ENCODE assay signal across 8 cellular contexts in genomic region chr3:51384730-51385473, GRCh38. TPM values are rescaled to one million over a fixed set of nuclear protein-coding genes. Genes with fewer than 3 reads are reported as not detected.
DNase-seq lines count a peak whose midpoint lies in the region; ATAC-seq, FAIRE-seq and TF ChIP-seq lines count a peak whose summit lies in the region.

MANF (plus strand) TSS chr3:51385291; CDS start chr3:51385343, 52 bp downstream.

- peaks cover 13% of the 10 kb centered on the region for H4K20me1 ChIP-seq in keratinocyte (ENCODE audit: control insufficient read depth, extremely low read depth, insufficient read depth, low read length)

- no peaks in the 10 kb centered on the region for H3K9me3 ChIP-seq in keratinocyte (ENCODE audit: control insufficient read depth, low read depth, low read length)

- peak; percentile 98 to 99 for DNase-seq in AML-193 (lab: John Stamatoyannopoulos, UW)
- peak; percentile 87 for DNase-seq in NCI-H510A (lab: John Stamatoyannopoulos, UW)
- peak; percentile 96 for DNase-seq in activated CD4-positive, alpha-beta T cell treated with anti-CD3 and anti-CD28 coated beads for 1 hour
- peak; percentile 100 for DNase-seq in cerebellum (ENCODE audit: low spot score)
- DNase-seq in keratinocyte (ENCODE audit: low read depth, low spot score), result peak; percentile 85
- DNase-seq in stimulated activated CD4-positive, alpha-beta T cell treated with anti-CD3 and anti-CD28 coated beads, Interleukin-15, amount 100 ng/mL, for 1 hour (ENCODE audit: low read depth in 1 of 2, low spot score in 1 of 2), result peak; percentile 93 to 96

- peak; percentile 70 for FAIRE-seq in keratinocyte (lab: Jason Lieb, UNC)

- H3K36me3 ChIP-seq in keratinocyte (ENCODE audit: control insufficient read depth in 2 of 2, extremely low read depth in 1 of 2, insufficient read depth in 2 of 2, low read length in 2 of 2), result peaks cover 12 to 31% of the 10 kb centered on the region in 2 experiments

- TF ChIP-seq POLR2A in GM19099 (IDR thresholded peaks at IDR 0.05; ENCODE audit: extremely low read depth, insufficient read length, low read depth), result peak; percentile 97

- dilution Hi-C loops in keratinocyte (cut with MboI; ENCODE audit: extremely low pct_ligation_motif_present, low sequenced_read_pairs), result loop anchor here (25.0 kb wide), 1 partner anchor 773 kb away; the partner anchor contains the start of genes CISH and MAPKAPK3

- H3K9ac ChIP-seq in keratinocyte (ENCODE audit: control insufficient read depth, extremely low read depth, insufficient read depth, low read length), result peak within 1 kb of the TSS; percentile 97

- H3K9me1 ChIP-seq in keratinocyte (ENCODE audit: control insufficient read depth, extremely low read depth, insufficient read depth, low read length), result no peaks in the 10 kb centered on the region

- peak within 1 kb of the TSS; percentile 94 for H3K27ac ChIP-seq in keratinocyte (ENCODE audit: control insufficient read depth, insufficient read depth, low read length)

- peak within 1 kb of the TSS; percentile 88 for H3K4me2 ChIP-seq in keratinocyte (ENCODE audit: control insufficient read depth, extremely low read depth, insufficient read depth, low read depth, low read length)

- peaks cover 38% of the 10 kb centered on the region for H3K4me1 ChIP-seq in keratinocyte (ENCODE audit: control insufficient read depth, extremely low read depth, insufficient read depth, low read length)

- ATAC-seq in HG03432 (IDR thresholded peaks at IDR 0.05; ENCODE audit: unreplicated experiment), result peak; percentile 96

- peaks cover 41% of the 10 kb centered on the region for H3K79me2 ChIP-seq in keratinocyte (ENCODE audit: control insufficient read depth, insufficient read depth, low read length)

- TF ChIP-seq CTCF in keratinocyte (optimal IDR thresholded peaks at IDR 0.05 in 1 of 3, IDR thresholded peaks at IDR 0.05 in 1 of 3, conservative IDR thresholded peaks at IDR 0.05 in 1 of 3; ENCODE audit: extremely low read depth in 1 of 3, insufficient read depth in 2 of 3, low read length in 3 of 3), result no peak

- H3K4me3 ChIP-seq in keratinocyte (ENCODE audit: control insufficient read depth in 2 of 3, extremely low read depth in 1 of 3, insufficient read depth in 2 of 3, low read depth in 1 of 3, low read length in 3 of 3), result peak within 1 kb of the TSS; percentile 72 to 92 (median 92)

- H3K27me3 ChIP-seq in keratinocyte (ENCODE audit: control insufficient read depth, extremely low read depth, insufficient read depth, low read length), result no peaks in the 10 kb centered on the region

- H2AFZ ChIP-seq in keratinocyte (ENCODE audit: control insufficient read depth, low read length), result peak within 1 kb of the TSS; percentile 92

RNA-seq across cellular contexts. Expression of gene MANF, which starts in this region (rescaled TPM):
- 19.3 TPM for total RNA-seq in cerebellum
- 71.1 to 156 TPM (median 143 TPM) in 3 replicates for polyA plus RNA-seq in keratinocyte
- 252 TPM for polyA plus RNA-seq in keratinocyte (2011; ENCODE audit: low read depth)
- polyA plus RNA-seq in keratinocyte (2011; cell fraction: cytosol; rRNA removed), result 130 and 172 TPM in 2 replicates
- polyA plus RNA-seq in keratinocyte (2011; cell fraction: nucleus; rRNA removed), result 119 and 134 TPM in 2 replicates
- 155 and 156 TPM in 2 replicates for polyA plus RNA-seq in keratinocyte (2012; ENCODE audit: low replicate concordance)
- 10.5 to 43.9 TPM (median 12.8 TPM) in 3 replicates for polyA minus RNA-seq in keratinocyte
- 34.1 TPM for polyA minus RNA-seq in keratinocyte (2011; cell fraction: cytosol; rRNA and poly(A)+ RNA removed)
- 10.1 and 17.4 TPM in 2 replicates for polyA minus RNA-seq in keratinocyte (2011; cell fraction: nucleus; rRNA and poly(A)+ RNA removed)

Comparison
In these comparisons a context has a peak if more than half of its experiments do, and no peak if none do; other contexts are left out.
1. Peak in every context shown above with its lines: DNase-seq, ATAC-seq, H3K4me3 ChIP-seq and H3K27ac ChIP-seq.